27 cellular contexts compared by ENCODE assay signal in genomic region chr17:33073416-33073815, GRCh38.
"Had no signal": no experiment of that assay in that cellular context is flagged by ENCODE, and none has a peak within 500 bp of the region (broad histone marks: within the 10 kb centered on the region; RNA-seq: fewer than 3 reads in every experiment).

No MANE protein-coding gene starts in this region.

- ATAC-seq: heart right ventricle; left ventricle myocardium superior; lower lobe of right lung; natural killer cell; psoas muscle; sciatic nerve; stimulated activated effector memory CD8-positive, alpha-beta T cell treated with anti-CD3 and anti-CD28 coated beads, Interleukin-12 subunit alpha, Interleukin-12 subunit beta, amount 100 ng/mL, for 72 hours had no signal

- H3K4me3 ChIP-seq: colonic mucosa, esophagus squamous epithelium, heart right ventricle, lower lobe of right lung, ovary, psoas muscle, smooth muscle cell, stomach, thyroid gland had no signal

- H3K4me2 ChIP-seq: smooth muscle cell had no signal

- H3K4me1 Mint-ChIP-seq: immature natural killer cell; natural killer cell; stimulated activated effector memory CD8-positive, alpha-beta T cell treated with anti-CD3 and anti-CD28 coated beads, Interleukin-12 subunit alpha, Interleukin-12 subunit beta, amount 100 ng/mL, for 72 hours had no signal

- H3K9me3 ChIP-seq: colonic mucosa, esophagus squamous epithelium, heart right ventricle, lower lobe of right lung, ovary, psoas muscle, thyroid gland had no signal

- H3K27me3 ChIP-seq: colonic mucosa, ovary, thyroid gland had no signal

- H3K36me3 Mint-ChIP-seq: immature natural killer cell; natural killer cell; stimulated activated effector memory CD8-positive, alpha-beta T cell treated with anti-CD3 and anti-CD28 coated beads, Interleukin-12 subunit alpha, Interleukin-12 subunit beta, amount 100 ng/mL, for 72 hours had no signal

- H3K27ac ChIP-seq: colonic mucosa, esophagus squamous epithelium, heart right ventricle, lower lobe of right lung, ovary, psoas muscle, stomach, thyroid gland had no signal

- H3K27ac Mint-ChIP-seq: dendritic cell treated with granulocyte-macrophage colony-stimulating factor and Interleukin-4, amounts not matched to agents 40 ng/mL and 50 ng/mL, for 4 days; immature natural killer cell; natural killer cell; stimulated activated effector memory CD8-positive, alpha-beta T cell treated with anti-CD3 and anti-CD28 coated beads, Interleukin-12 subunit alpha, Interleukin-12 subunit beta, amount 100 ng/mL, for 72 hours had no signal

- DNase-seq: colonic mucosa; effector memory CD4-positive, alpha-beta T cell; erythroblast; esophagus squamous epithelium; foreskin melanocyte; glutamatergic neuron; heart right ventricle; immature natural killer cell; islet precursor cell; kidney glomerular epithelial cell; left ventricle myocardium superior; lower lobe of right lung; natural killer cell; occipital lobe; ovary; posterior cingulate gyrus; psoas muscle; stimulated activated CD4-positive, alpha-beta T cell treated with anti-CD3 and anti-CD28 coated beads, Interleukin-12 subunit alpha, Interleukin-12 subunit beta, amount 100 ng/mL, for 4 hours; stimulated activated CD4-positive, alpha-beta T cell treated with anti-CD3 and anti-CD28 coated beads, Interleukin-1b, Interleukin-23, amount 100 ng/mL, for 48 hours; stimulated activated CD4-positive, alpha-beta T cell treated with anti-CD3 and anti-CD28 coated beads, Interleukin-4, amount 100 ng/mL, for 1 hour; stimulated activated naive CD4-positive, alpha-beta T cell treated with Interleukin-2 at 50 U/mL for 16 hours; stomach; thyroid gland had no signal

- H3K36me3 ChIP-seq: colonic mucosa, esophagus squamous epithelium, heart right ventricle, lower lobe of right lung, ovary, stomach, thyroid gland had no signal

- H3K9me3 Mint-ChIP-seq: dendritic cell treated with granulocyte-macrophage colony-stimulating factor and Interleukin-4, amounts not matched to agents 40 ng/mL and 50 ng/mL, for 4 days; natural killer cell; stimulated activated effector memory CD8-positive, alpha-beta T cell treated with anti-CD3 and anti-CD28 coated beads, Interleukin-12 subunit alpha, Interleukin-12 subunit beta, amount 100 ng/mL, for 72 hours had no signal

- H3K4me3 Mint-ChIP-seq: dendritic cell treated with granulocyte-macrophage colony-stimulating factor and Interleukin-4, amounts not matched to agents 40 ng/mL and 50 ng/mL, for 4 days; immature natural killer cell; natural killer cell; stimulated activated effector memory CD8-positive, alpha-beta T cell treated with anti-CD3 and anti-CD28 coated beads, Interleukin-12 subunit alpha, Interleukin-12 subunit beta, amount 100 ng/mL, for 72 hours had no signal

- H3K4me1 ChIP-seq: colonic mucosa, esophagus squamous epithelium, lower lobe of right lung, psoas muscle, stomach, thyroid gland had no signal
